Comparison of ENCODE assay signal across 17 cellular contexts in the genomic region with DNA sequence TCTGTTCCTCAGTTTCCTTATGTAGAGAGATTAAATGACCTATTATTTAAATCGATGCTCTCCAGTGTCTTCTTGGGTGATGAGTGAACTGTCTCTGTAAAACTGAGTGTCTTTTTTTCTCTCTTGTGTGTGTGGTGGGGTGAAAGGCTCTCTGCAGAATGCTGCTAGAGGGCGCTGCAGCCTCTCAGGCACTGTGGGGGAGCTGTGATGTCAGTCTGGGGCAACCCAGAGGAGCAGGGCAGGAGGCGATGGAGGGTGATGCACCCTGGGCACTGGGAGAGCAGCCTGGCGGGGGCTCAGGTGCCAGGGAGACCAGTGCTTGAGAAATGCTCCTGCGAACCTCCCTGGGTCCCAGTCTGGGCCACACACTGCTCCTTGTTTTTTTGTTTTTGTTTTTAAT.
DNase-seq lines count a peak whose midpoint lies in the region; ATAC-seq, FAIRE-seq and TF ChIP-seq lines count a peak whose summit lies in the region.
"Had no signal": no experiment of that assay in that cellular context is flagged by ENCODE, and none has a peak within 500 bp of the region (broad histone marks: within the 10 kb centered on the region; RNA-seq: fewer than 3 reads in every experiment).

No MANE protein-coding gene starts in this region.

- H2AK5ac ChIP-seq in H1 (ENCODE audit: low read depth, low read length): no peak overlapping the region
- no peak overlapping the region for H2AK5ac ChIP-seq in mesenchymal stem cell (ENCODE audit: low read length, severe bottlenecking)

- TF ChIP-seq RAD21 in H1 (IDR thresholded peaks at IDR 0.05 in 1 of 2, conservative IDR thresholded peaks at IDR 0.05 in 1 of 2; ENCODE audit: low read depth in 2 of 2, low read length in 2 of 2): peak; percentile 57 to 62

- H3K27me3 ChIP-seq in H1 (replicated peaks in 1 of 4; ENCODE audit: control insufficient read depth in 3 of 4, extremely low read depth in 1 of 4, insufficient read depth in 3 of 4, low read length in 3 of 4): no peaks in the 10 kb centered on the region
- H3K27me3 ChIP-seq in mesenchymal stem cell (ENCODE audit: control insufficient read depth in 1 of 2, insufficient read depth in 1 of 2, low read length in 2 of 2): no peaks in the 10 kb centered on the region
- no peaks in the 10 kb centered on the region for H3K27me3 ChIP-seq in gastrocnemius medialis

- no peaks in the 10 kb centered on the region for H3K79me2 ChIP-seq in H1 (ENCODE audit: control insufficient read depth in 1 of 2, insufficient read depth in 2 of 2, low read length in 2 of 2)

- H3K9ac ChIP-seq in H1 (replicated peaks in 1 of 4; ENCODE audit: extremely low read depth in 1 of 4, low read depth in 3 of 4, low read length in 3 of 4) (no peak overlapping the region), mesenchymal stem cell (ENCODE audit: low read length) (no peak overlapping the region)

- H3K4me1 ChIP-seq in H1 (replicated peaks in 1 of 4; ENCODE audit: control insufficient read depth in 3 of 4, insufficient read depth in 4 of 4, low read length in 3 of 4) (no peaks in the 10 kb centered on the region), mesenchymal stem cell (ENCODE audit: control insufficient read depth, insufficient read depth, low read depth, low read length) (no peaks in the 10 kb centered on the region), gastrocnemius medialis (no peaks in the 10 kb centered on the region)
- H3K4me1 ChIP-seq: A549 had no signal

- H3K4ac ChIP-seq in H1 (replicated peaks; ENCODE audit: insufficient read length, low read depth, low read length) (no peak overlapping the region), mesenchymal stem cell (ENCODE audit: low read depth in 1 of 2, low read length in 2 of 2) (no peak overlapping the region)

- no peak for ATAC-seq in stimulated activated memory B cell treated with anti-CD40 and anti-IgM and Interleukin-4, amounts not matched to agents 10 μg/mL and 1 μg/mL and 100 μg/mL, for 72 hours
- ATAC-seq in GM21619 (IDR thresholded peaks at IDR 0.05; ENCODE audit: unreplicated experiment): no peak
- ATAC-seq in gastrocnemius medialis: no peak
- ATAC-seq: A549 had no signal

- WGBS in H1 (ENCODE audit: extremely low coverage in 1 of 2, insufficient coverage in 1 of 2, insufficient read length in 1 of 2, insufficient replicate concordance in 2 of 2, low coverage in 1 of 2, low lambda C conversion rate in 2 of 2, missing lambda C conversion rate in 1 of 2), 2 experiments: 93% methylated on average over 5 of the region's 5 CpGs; no CpG with 5 or more reads in 1 of the 2 experiments
- WGBS in mesenchymal stem cell: 78% methylated on average over 4 of the region's 5 CpGs

- CTCF ChIA-PET in H1 (lab: Charles Lee; ENCODE audit: partially characterized antibody): interaction anchor here (0.9 to 1.1 kb wide), 3 partner anchors 32 to 232 kb away, joined by 3 read pairs; no protein-coding TSS in a partner anchor

- H2AFZ ChIP-seq in H1 (ENCODE audit: low read length) (no peak overlapping the region), mesenchymal stem cell (ENCODE audit: low read depth, low read length) (no peak overlapping the region)

- H4K8ac ChIP-seq in H1 (ENCODE audit: extremely low read depth, insufficient read depth, low read length): no peak overlapping the region
- H4K8ac ChIP-seq in mesenchymal stem cell (ENCODE audit: low read length): no peak overlapping the region

- no peaks in the 10 kb centered on the region for H3K36me3 Mint-ChIP-seq in stimulated activated memory B cell treated with anti-CD40 and anti-IgM and Interleukin-4, amounts not matched to agents 10 μg/mL and 1 μg/mL and 100 μg/mL, for 72 hours

- no peaks in the 10 kb centered on the region for H3K27me3 Mint-ChIP-seq in stimulated activated memory B cell treated with anti-CD40 and anti-IgM and Interleukin-4, amounts not matched to agents 10 μg/mL and 1 μg/mL and 100 μg/mL, for 72 hours
- H3K27me3 Mint-ChIP-seq: CD4-positive, alpha-beta T cell had no signal

- no peaks in the 10 kb centered on the region for H3K36me3 ChIP-seq in H1 (ENCODE audit: control insufficient read depth in 2 of 4, insufficient read depth in 4 of 4, low read length in 3 of 4)
- H3K36me3 ChIP-seq in mesenchymal stem cell (ENCODE audit: control insufficient read depth in 1 of 2, insufficient read depth in 2 of 2, low read depth in 1 of 2, low read length in 2 of 2): no peaks in the 10 kb centered on the region
- H3K36me3 ChIP-seq in gastrocnemius medialis: no peaks in the 10 kb centered on the region

- H3K23ac ChIP-seq in H1 (ENCODE audit: insufficient read length): no peak overlapping the region
- H3K23ac ChIP-seq in mesenchymal stem cell (ENCODE audit: low read length in 2 of 2): no peak overlapping the region

- H3K14ac ChIP-seq in H1 (ENCODE audit: insufficient read length): no peak overlapping the region
- no peak overlapping the region for H3K14ac ChIP-seq in mesenchymal stem cell (ENCODE audit: low read length in 2 of 2)

- H3K27ac Mint-ChIP-seq in stimulated activated memory B cell treated with anti-CD40 and anti-IgM and Interleukin-4, amounts not matched to agents 10 μg/mL and 1 μg/mL and 100 μg/mL, for 72 hours: no peak overlapping the region
- H3K27ac Mint-ChIP-seq: CD4-positive, alpha-beta T cell had no signal

- no peak overlapping the region for H2BK20ac ChIP-seq in H1 (ENCODE audit: low read length)

- H2BK12ac ChIP-seq in H1 (ENCODE audit: low read depth, low read length) (no peak overlapping the region), mesenchymal stem cell (ENCODE audit: low read length in 2 of 2) (no peak overlapping the region)

- no peak overlapping the region for H3K56ac ChIP-seq in H1 (replicated peaks; ENCODE audit: insufficient read length, low read depth, low read length)

- in situ Hi-C loops in gastrocnemius medialis (cut with MboI; ENCODE audit: low sequenced_read_pairs in 4 of 4): no loop called here

- H3K23me2 ChIP-seq in H1 (ENCODE audit: low read depth, low read length): no peaks in the 10 kb centered on the region

- peak; percentile 18 for DNase-seq in NCI-H82 (lab: John Stamatoyannopoulos, UW)
- DNase-seq in NCI-H82 treated with DMSO at 0.1 percent for 48 hours (lab: John Stamatoyannopoulos, UW; ENCODE audit: unreplicated experiment): no peak
- DNase-seq in NB4 (ENCODE audit: low read depth): peak; percentile 16
- peak in 1 of 2 experiments; percentile 2 for DNase-seq in H1 (ENCODE audit: low read depth in 1 of 2, low spot score in 2 of 2)
- DNase-seq in mesenchymal stem cell: no peak
- DNase-seq in gastrocnemius medialis: no peak
- DNase-seq: AML-193; CD4-positive, alpha-beta T cell; KG1; MM.1S; NCI-H1417; NCI-H2029; T-helper 1 cell had no signal

- peak; percentile 30 for TF ChIP-seq CTCF in NB4 (IDR thresholded peaks at IDR 0.05; ENCODE audit: low read depth, low read length)
- TF ChIP-seq CTCF in H1 (IDR thresholded peaks at IDR 0.05; ENCODE audit: control extremely low read depth in 1 of 3, insufficient read depth in 1 of 3, low read depth in 1 of 3, low read length in 3 of 3): peak; percentile 46 to 67 (median 62)
- no peak for TF ChIP-seq CTCF in gastrocnemius medialis (IDR thresholded peaks at IDR 0.05 in 4 of 5, conservative IDR thresholded peaks at IDR 0.05 in 1 of 5)

- H3K27ac ChIP-seq in H1 (ENCODE audit: low read depth, low read length) (no peak overlapping the region), mesenchymal stem cell (ENCODE audit: low read length, poor library complexity, severe bottlenecking) (no peak overlapping the region), gastrocnemius medialis (no peak overlapping the region)
- H3K27ac ChIP-seq: A549, SK-N-MC had no signal

- no peak overlapping the region for H2BK15ac ChIP-seq in H1 (ENCODE audit: low read length)
- no peak overlapping the region for H2BK15ac ChIP-seq in mesenchymal stem cell (ENCODE audit: low read depth, poor library complexity, severe bottlenecking)

- peaks cover 14% of the 10 kb centered on the region for H3K9me3 Mint-ChIP-seq in stimulated activated memory B cell treated with anti-CD40 and anti-IgM and Interleukin-4, amounts not matched to agents 10 μg/mL and 1 μg/mL and 100 μg/mL, for 72 hours

- H2BK5ac ChIP-seq in H1 (ENCODE audit: low read depth, low read length) (no peak overlapping the region), mesenchymal stem cell (ENCODE audit: low read depth, low read length, poor library complexity, severe bottlenecking) (no peak overlapping the region)

- H3K79me1 ChIP-seq in H1 (ENCODE audit: low read depth, low read length): no peaks in the 10 kb centered on the region
- H3K79me1 ChIP-seq in mesenchymal stem cell (replicated peaks; ENCODE audit: low read length, poor library complexity, severe bottlenecking): no peaks in the 10 kb centered on the region

- POLR2A ChIA-PET in H1 (lab: Charles Lee; ENCODE audit: partially characterized antibody): no interaction called here

- H3K4me3 ChIP-seq in NB4 (ENCODE audit: low read depth, low read length) (no peak overlapping the region), H1 (ENCODE audit: extremely low read depth in 1 of 4, insufficient read depth in 2 of 4, low read depth in 3 of 4, low read length in 4 of 4) (no peak overlapping the region), mesenchymal stem cell (ENCODE audit: insufficient read depth in 1 of 2, low read depth in 1 of 2, low read length in 2 of 2) (no peak overlapping the region), gastrocnemius medialis (no peak overlapping the region)
- H3K4me3 ChIP-seq: A549, SK-N-MC had no signal

- H2BK120ac ChIP-seq in H1 (replicated peaks; ENCODE audit: low read depth, low read length) (no peak overlapping the region), mesenchymal stem cell (ENCODE audit: low read depth, low read length) (no peak overlapping the region)

- H3K4me2 ChIP-seq in H1 (ENCODE audit: insufficient read depth in 1 of 2, low read depth in 2 of 2, low read length in 2 of 2) (no peak overlapping the region), mesenchymal stem cell (ENCODE audit: low read length, poor library complexity, severe bottlenecking) (no peak overlapping the region)
- H3K4me2 ChIP-seq: A549 had no signal

- H4K5ac ChIP-seq in H1 (ENCODE audit: insufficient read length, low read depth, low read length): no peak overlapping the region

- intact Hi-C loops in gastrocnemius medialis (cut with DNase I; ENCODE audit: low total_unique reads): no loop called here

- no peaks in the 10 kb centered on the region for H3K4me1 Mint-ChIP-seq in stimulated activated memory B cell treated with anti-CD40 and anti-IgM and Interleukin-4, amounts not matched to agents 10 μg/mL and 1 μg/mL and 100 μg/mL, for 72 hours

- no peaks in the 10 kb centered on the region for H4K20me1 ChIP-seq in H1 (replicated peaks in 1 of 2; ENCODE audit: control insufficient read depth in 1 of 2, insufficient read depth in 2 of 2, low read length in 2 of 2)

- H4K91ac ChIP-seq in H1 (replicated peaks; ENCODE audit: insufficient read length, low read length) (no peak overlapping the region), mesenchymal stem cell (ENCODE audit: low read length) (no peak overlapping the region)

- TF ChIP-seq POLR2A in NB4 (IDR thresholded peaks at IDR 0.05; ENCODE audit: extremely low read depth, insufficient read length) (no peak), H1 (IDR thresholded peaks at IDR 0.05; ENCODE audit: control extremely low read depth in 1 of 2, low read depth in 2 of 2, low read length in 2 of 2) (no peak), gastrocnemius medialis (IDR thresholded peaks at IDR 0.05) (no peak)

- H3K4me3 Mint-ChIP-seq in stimulated activated memory B cell treated with anti-CD40 and anti-IgM and Interleukin-4, amounts not matched to agents 10 μg/mL and 1 μg/mL and 100 μg/mL, for 72 hours: no peak overlapping the region
- H3K4me3 Mint-ChIP-seq: CD4-positive, alpha-beta T cell had no signal

- no peak overlapping the region for H3K18ac ChIP-seq in H1 (ENCODE audit: extremely low read depth, low read length)
- no peak overlapping the region for H3K18ac ChIP-seq in mesenchymal stem cell (ENCODE audit: low read depth in 1 of 2, low read length in 2 of 2)

- H3K9me3 ChIP-seq in H1 (ENCODE audit: insufficient read depth in 2 of 2, low read depth in 1 of 2, low read length in 1 of 2) (no peaks in the 10 kb centered on the region; a peak in 1 of 4 replicates), mesenchymal stem cell (ENCODE audit: control insufficient read depth, low read length) (peaks cover 5% of the 10 kb centered on the region), gastrocnemius medialis (no peaks in the 10 kb centered on the region)
- H3K9me3 ChIP-seq: A549 had no signal

- no peak for TF ChIP-seq EP300 in H1 (IDR thresholded peaks at IDR 0.05; ENCODE audit: borderline replicate concordance in 1 of 2, low read depth in 2 of 2, low read length in 2 of 2)

- no peak for FAIRE-seq in H1 (lab: Jason Lieb, UNC)
- FAIRE-seq: A549 had no signal

Comparison
In these comparisons a context has a peak if more than half of its experiments do, and no peak if none do; other contexts are left out.
1. DNase-seq: peak in NCI-H82 (single experiment) and NB4 (single experiment); none in NCI-H82 treated with DMSO at 0.1 percent for 48 hours (single experiment), mesenchymal stem cell (single experiment) and gastrocnemius medialis (0 of 2).
2. CTCF ChIP-seq: peak in NB4 (single experiment) and H1 (3 of 3); none in gastrocnemius medialis (0 of 5).